23 cellular contexts compared by ENCODE assay signal in the genomic region with DNA sequence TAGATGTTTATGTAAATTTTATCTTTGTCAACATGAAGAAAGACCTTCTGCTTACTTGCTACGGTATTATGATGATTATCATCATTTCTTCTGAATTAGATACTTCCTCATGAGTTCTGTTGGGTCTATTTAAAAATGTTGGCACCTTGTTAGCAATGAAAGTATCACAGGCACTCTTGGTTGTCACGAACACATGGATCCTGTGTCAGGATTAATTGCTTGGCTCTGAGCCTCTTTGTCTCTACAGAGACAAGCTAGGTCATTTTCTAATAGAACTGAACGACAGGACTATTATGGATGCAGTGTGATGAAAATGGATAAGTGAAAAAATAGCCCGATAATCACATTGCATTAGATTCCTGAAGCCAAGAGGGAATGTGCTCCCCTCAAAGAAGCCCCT.
DNase-seq lines count a peak whose midpoint lies in the region; ATAC-seq and TF ChIP-seq lines count a peak whose summit lies in the region.
"Had no signal": no experiment of that assay in that cellular context is flagged by ENCODE, and none has a peak within 500 bp of the region (broad histone marks: within the 10 kb centered on the region; RNA-seq: fewer than 3 reads in every experiment).

No MANE protein-coding gene starts in this region.

- H3K27ac ChIP-seq in VCaP (peak overlapping the region; percentile 90), thoracic aorta (peak overlapping the region; percentile 7 to 65), mesendoderm (ENCODE audit: low read depth, low read length) (no peak overlapping the region)
- peak overlapping the region; percentile 35 for H3K27ac ChIP-seq in effector memory CD4-positive, alpha-beta T cell (ENCODE audit: insufficient read depth, low read length, poor library complexity, severe bottlenecking)
- H3K27ac ChIP-seq: adrenal gland, lower lobe of right lung had no signal

- WGBS in mesendoderm (ENCODE audit: extremely low coverage, insufficient coverage, low lambda C conversion rate) = no CpG with 5 or more reads among the region's 4 CpGs

- peak overlapping the region; percentile 99 for H3K27ac Mint-ChIP-seq in activated T-cell treated with anti-CD3 and anti-CD28 coated beads, Interleukin-2, amount 50 U/mL, for 72 hours

- H3K4me1 Mint-ChIP-seq in activated T-cell treated with anti-CD3 and anti-CD28 coated beads, Interleukin-2, amount 50 U/mL, for 72 hours (ENCODE audit: low read depth) = peaks cover 96% of the 10 kb centered on the region

- no peak overlapping the region for H3K18ac ChIP-seq in mesendoderm (ENCODE audit: low read length)

- TF ChIP-seq CTCF in VCaP (conservative IDR thresholded peaks at IDR 0.05) (no peak), thoracic aorta (IDR thresholded peaks at IDR 0.05) (no peak)

- peaks cover 18 to 40% of the 10 kb centered on the region in 2 donors for H3K36me3 Mint-ChIP-seq in activated T-cell treated with anti-CD3 and anti-CD28 coated beads, Interleukin-2, amount 50 U/mL, for 72 hours (ENCODE audit: insufficient read depth in 2 of 2)

- H3K23ac ChIP-seq in mesendoderm (ENCODE audit: low read length) = no peak overlapping the region

- peak overlapping the region; percentile 63 to 87 for H3K4me3 Mint-ChIP-seq in activated T-cell treated with anti-CD3 and anti-CD28 coated beads, Interleukin-2, amount 50 U/mL, for 72 hours

- H3K9ac ChIP-seq in mesendoderm (ENCODE audit: low read length) = no peak overlapping the region

- H2BK15ac ChIP-seq in mesendoderm (replicated peaks; ENCODE audit: low read depth) = no peak overlapping the region

- H4K8ac ChIP-seq in mesendoderm (ENCODE audit: low read depth, low read length) = no peak overlapping the region

- H3K79me2 ChIP-seq in mesendoderm (ENCODE audit: control insufficient read depth, insufficient read depth, low read length) = no peaks in the 10 kb centered on the region

- H3K56ac ChIP-seq in mesendoderm (ENCODE audit: low read length) = no peak overlapping the region

- no peak overlapping the region for H2BK120ac ChIP-seq in mesendoderm (ENCODE audit: low read depth, low read length)

- no peak overlapping the region for H3K4me3 ChIP-seq in effector memory CD4-positive, alpha-beta T cell (ENCODE audit: insufficient read depth, low read depth, low read length, poor library complexity, severe bottlenecking)
- H3K4me3 ChIP-seq in thoracic aorta = no peak overlapping the region
- H3K4me3 ChIP-seq in mesendoderm (ENCODE audit: low read length) = no peak overlapping the region
- H3K4me3 ChIP-seq: adrenal gland, lower lobe of right lung, Peyer's patch had no signal

- H2BK5ac ChIP-seq in mesendoderm (ENCODE audit: low read length) = no peak overlapping the region

- no peaks in the 10 kb centered on the region for H3K27me3 ChIP-seq in effector memory CD4-positive, alpha-beta T cell (replicated peaks; ENCODE audit: control insufficient read depth, insufficient read depth, low read length, poor library complexity, severe bottlenecking)
- H3K27me3 ChIP-seq in thoracic aorta (replicated peaks; ENCODE audit: insufficient read depth) = no peaks in the 10 kb centered on the region
- no peaks in the 10 kb centered on the region for H3K27me3 ChIP-seq in mesendoderm (ENCODE audit: insufficient read depth, low read length, poor library complexity)
- H3K27me3 ChIP-seq: adrenal gland, Peyer's patch had no signal

- no peaks in the 10 kb centered on the region for H3K9me3 Mint-ChIP-seq in activated T-cell treated with anti-CD3 and anti-CD28 coated beads, Interleukin-2, amount 50 U/mL, for 72 hours

- H3K9me3 ChIP-seq in effector memory CD4-positive, alpha-beta T cell (ENCODE audit: control insufficient read depth, low read length) = no peaks in the 10 kb centered on the region
- no peaks in the 10 kb centered on the region for H3K9me3 ChIP-seq in thoracic aorta
- H3K9me3 ChIP-seq: adrenal gland, lower lobe of right lung, Peyer's patch had no signal

- ATAC-seq in activated T-cell treated with anti-CD3 and anti-CD28 coated beads, Interleukin-2, amount 50 U/mL, for 72 hours (replicated peaks in 1 of 2) = no peak
- ATAC-seq in thoracic aorta (ENCODE audit: insufficient number of reproducible peaks, low FRiP score, low read depth) (no peak), GM21360 (IDR thresholded peaks at IDR 0.05; ENCODE audit: unreplicated experiment) (no peak)
- ATAC-seq: HepG2, lower lobe of right lung had no signal

- H3K4ac ChIP-seq in mesendoderm (ENCODE audit: low read depth, low read length) = no peak overlapping the region

- no peak overlapping the region for H4K5ac ChIP-seq in mesendoderm (ENCODE audit: low read length)

- no peak for DNase-seq in activated T-cell treated with anti-CD3 and anti-CD28 coated beads, Interleukin-2, amount 50 U/mL, for 72 hours
- DNase-seq in activated T-cell treated with anti-CD3 and anti-CD28 coated beads for 4 hours = no peak
- no peak for DNase-seq in effector memory CD4-positive, alpha-beta T cell
- no peak for DNase-seq in thoracic aorta (ENCODE audit: low spot score)
- DNase-seq in central memory CD4-positive, alpha-beta T cell = no peak
- DNase-seq in mesendoderm = no peak
- DNase-seq: adrenal gland; dermis blood vessel endothelial cell; DMS53; GF-D8; hippocampal formation; lower lobe of right lung; NCI-H1105; NCI-H446 treated with DMSO at 0.1 percent for 48 hours; occipital lobe; Peyer's patch; retina; stimulated activated CD4-positive, alpha-beta T cell treated with anti-CD3 and anti-CD28 coated beads, Interleukin-4, amount 100 ng/mL, for 24 hours; substantia nigra; T-helper 9 cell had no signal

- no peaks in the 10 kb centered on the region for H3K79me1 ChIP-seq in mesendoderm (ENCODE audit: low read length)

- peaks cover 63% of the 10 kb centered on the region for H3K4me1 ChIP-seq in effector memory CD4-positive, alpha-beta T cell (ENCODE audit: control insufficient read depth, insufficient read depth, low read length, poor library complexity, severe bottlenecking)
- H3K4me1 ChIP-seq in thoracic aorta (ENCODE audit: control insufficient read depth in 1 of 2, low read depth in 2 of 2) = peaks cover 52 to 85% of the 10 kb centered on the region in 2 donors
- H3K4me1 ChIP-seq in mesendoderm (ENCODE audit: control insufficient read depth, low read depth, low read length) = no peaks in the 10 kb centered on the region

- peaks cover 13% of the 10 kb centered on the region for H3K36me3 ChIP-seq in effector memory CD4-positive, alpha-beta T cell (ENCODE audit: control insufficient read depth, insufficient read depth, low read length)
- H3K36me3 ChIP-seq in thoracic aorta = no peaks in the 10 kb centered on the region
- H3K36me3 ChIP-seq in mesendoderm (ENCODE audit: control insufficient read depth, insufficient read depth, low read length) = no peaks in the 10 kb centered on the region
- H3K36me3 ChIP-seq: adrenal gland, lower lobe of right lung, Peyer's patch had no signal

- no peak overlapping the region for H3K4me2 ChIP-seq in mesendoderm (ENCODE audit: low read length)

- no peaks in the 10 kb centered on the region for H3K27me3 Mint-ChIP-seq in activated T-cell treated with anti-CD3 and anti-CD28 coated beads, Interleukin-2, amount 50 U/mL, for 72 hours (ENCODE audit: low read depth)

- no peak overlapping the region for H2AK5ac ChIP-seq in mesendoderm (ENCODE audit: low read length)
